Comparison of ENCODE assay signal across 15 cellular contexts in the genomic region with DNA sequence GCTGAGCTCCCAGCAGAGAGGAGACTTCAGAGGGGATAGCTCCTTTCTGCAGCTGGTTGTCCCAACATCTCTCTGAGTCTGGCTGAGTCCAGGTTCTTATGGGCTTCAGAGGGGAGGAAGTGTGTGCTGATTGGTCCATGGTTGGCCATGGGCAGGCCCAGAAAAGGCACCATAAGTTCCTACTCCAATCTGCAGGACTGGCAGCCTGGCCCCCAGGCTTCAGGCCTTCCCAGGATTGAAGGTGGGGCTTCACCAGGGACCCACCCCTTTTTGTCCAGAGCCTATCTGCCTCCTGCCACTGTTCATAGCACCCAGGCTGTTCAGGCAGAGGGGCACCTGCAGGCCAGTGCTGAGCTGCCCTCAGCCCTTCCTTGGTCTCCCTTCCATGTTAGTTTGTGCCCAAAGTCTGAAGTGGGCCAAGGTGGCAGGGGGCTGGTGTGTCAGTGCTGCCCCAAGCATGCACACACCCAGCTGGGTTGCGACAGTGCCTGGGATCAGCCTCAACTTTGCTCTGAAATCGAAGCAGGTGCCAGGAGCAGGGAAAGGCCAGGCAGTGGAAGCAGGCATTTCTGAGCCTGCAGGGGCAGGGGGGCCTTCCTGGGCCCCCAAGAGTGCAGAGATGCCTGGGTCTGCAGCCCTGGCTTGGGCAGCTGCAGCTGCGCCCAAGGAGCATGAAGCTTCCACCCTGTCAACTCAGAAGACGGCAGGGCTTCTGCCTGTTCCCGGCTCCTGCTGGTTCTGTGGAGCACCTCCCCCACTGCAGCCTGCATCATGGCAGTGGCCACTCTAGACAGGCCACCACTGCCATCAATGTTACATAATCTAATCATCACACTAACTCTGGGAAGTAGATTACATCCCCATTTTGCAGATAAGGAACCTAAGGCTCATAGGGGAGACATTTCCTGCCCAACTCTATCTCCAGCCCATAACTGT. TPM values are rescaled to one million over a fixed set of nuclear protein-coding genes. Genes with fewer than 3 reads are reported as not detected.
DNase-seq lines count a peak whose midpoint lies in the region; ATAC-seq, FAIRE-seq and TF ChIP-seq lines count a peak whose summit lies in the region.
"Had no signal": no experiment of that assay in that cellular context is flagged by ENCODE, and none has a peak within 500 bp of the region (broad histone marks: within the 10 kb centered on the region; RNA-seq: fewer than 3 reads in every experiment).

No MANE protein-coding gene starts in this region.

- H3K4me1 Mint-ChIP-seq in activated CD4-positive, alpha-beta T cell treated with anti-CD3 and anti-CD28 coated beads, Interleukin-2, amount 10 ng/mL, durations not matched to agents 24 days and 14 days, result peaks cover 67% of the 10 kb centered on the region
- H3K4me1 Mint-ChIP-seq in astrocyte (ENCODE audit: low read depth, unreplicated experiment), result peaks cover 27% of the 10 kb centered on the region

- no peaks in the 10 kb centered on the region for H3K9me2 ChIP-seq in OCI-LY1 (ENCODE audit: low read depth, low read length)

- H3K79me2 ChIP-seq in OCI-LY1 (ENCODE audit: insufficient read depth, low read length), result no peaks in the 10 kb centered on the region
- no peaks in the 10 kb centered on the region for H3K79me2 ChIP-seq in astrocyte (ENCODE audit: insufficient read depth, low read length)

- ATAC-seq in GM21737 (IDR thresholded peaks at IDR 0.05; ENCODE audit: unreplicated experiment), result no peak

- H3K4me2 ChIP-seq in OCI-LY1 (ENCODE audit: low read length), result no peak overlapping the region
- H3K4me2 ChIP-seq in astrocyte (ENCODE audit: low read length), result peak overlapping the region; percentile 75

- intact Hi-C loops in activated CD4-positive, alpha-beta T cell treated with anti-CD3 and anti-CD28 coated beads, Interleukin-2, amount 10 ng/mL, durations not matched to agents 24 days and 14 days (cut with micrococcal nuclease), result loop anchor here (10.0 kb wide), 1 partner anchor 438 kb away; no protein-coding TSS in a partner anchor

- no peak for TF ChIP-seq EP300 in suprapubic skin (IDR thresholded peaks at IDR 0.05)

- H3K9ac ChIP-seq in OCI-LY1 (ENCODE audit: low read length) (no peak overlapping the region), astrocyte (ENCODE audit: low read length) (no peak overlapping the region)

- FAIRE-seq in astrocyte (lab: Jason Lieb, UNC), result no peak
- FAIRE-seq: frontal cortex had no signal

- H3K36me3 Mint-ChIP-seq in activated CD4-positive, alpha-beta T cell treated with anti-CD3 and anti-CD28 coated beads, Interleukin-2, amount 10 ng/mL, durations not matched to agents 24 days and 14 days (ENCODE audit: low read depth), result peaks cover 5% of the 10 kb centered on the region
- H3K36me3 Mint-ChIP-seq in astrocyte (ENCODE audit: low read depth, unreplicated experiment), result no peaks in the 10 kb centered on the region
- H3K36me3 Mint-ChIP-seq: activated naive CD8-positive, alpha-beta T cell; stimulated activated naive B cell treated with anti-CD40 and anti-IgM and Interleukin-4, amounts not matched to agents 10 μg/mL and 1 μg/mL and 100 μg/mL, for 72 hours had no signal

- H3K27ac Mint-ChIP-seq in activated CD4-positive, alpha-beta T cell treated with anti-CD3 and anti-CD28 coated beads, Interleukin-2, amount 10 ng/mL, durations not matched to agents 24 days and 14 days, result peak overlapping the region; percentile 82
- no peak overlapping the region for H3K27ac Mint-ChIP-seq in astrocyte (ENCODE audit: unreplicated experiment)

- no peaks in the 10 kb centered on the region for H3K27me3 Mint-ChIP-seq in activated CD4-positive, alpha-beta T cell treated with anti-CD3 and anti-CD28 coated beads, Interleukin-2, amount 10 ng/mL, durations not matched to agents 24 days and 14 days
- peaks cover 4% of the 10 kb centered on the region for H3K27me3 Mint-ChIP-seq in astrocyte (ENCODE audit: low read depth, unreplicated experiment)
- H3K27me3 Mint-ChIP-seq: activated naive CD8-positive, alpha-beta T cell; stimulated activated naive B cell treated with anti-CD40 and anti-IgM and Interleukin-4, amounts not matched to agents 10 μg/mL and 1 μg/mL and 100 μg/mL, for 72 hours had no signal

- H3K9me3 ChIP-seq in OCI-LY1 (ENCODE audit: low read length) (peaks cover 5% of the 10 kb centered on the region; the same call in 1 of the 2 replicates), astrocyte (ENCODE audit: insufficient read depth, low read depth, low read length) (peaks cover 4% of the 10 kb centered on the region), suprapubic skin (no peaks in the 10 kb centered on the region)
- H3K9me3 ChIP-seq: Peyer's patch, vagina had no signal

- H3K4me1 ChIP-seq in OCI-LY1 (ENCODE audit: insufficient read depth, low read length, severe bottlenecking), result peaks cover 62% of the 10 kb centered on the region
- peaks cover 61% of the 10 kb centered on the region for H3K4me1 ChIP-seq in astrocyte (ENCODE audit: insufficient read depth, low read length)
- peaks cover 51% of the 10 kb centered on the region for H3K4me1 ChIP-seq in suprapubic skin

- H3K9me3 Mint-ChIP-seq in activated CD4-positive, alpha-beta T cell treated with anti-CD3 and anti-CD28 coated beads, Interleukin-2, amount 10 ng/mL, durations not matched to agents 24 days and 14 days, result no peaks in the 10 kb centered on the region
- no peaks in the 10 kb centered on the region for H3K9me3 Mint-ChIP-seq in astrocyte (ENCODE audit: unreplicated experiment)

- DNase-seq in activated CD4-positive, alpha-beta T cell treated with anti-CD3 and anti-CD28 coated beads, Interleukin-2, amount 10 ng/mL, durations not matched to agents 24 days and 14 days, result no peak
- no peak for DNase-seq in activated CD4-positive, alpha-beta T cell treated with anti-CD3 and anti-CD28 coated beads, Interleukin-2, amount 50 U/mL, for 1 hour
- no peak for DNase-seq in astrocyte (ENCODE audit: low read depth)
- peak; percentile 44 to 55 for DNase-seq in suprapubic skin (ENCODE audit: low spot score in 2 of 2)
- DNase-seq in effector CD4-positive, alpha-beta T cell, result no peak
- DNase-seq in activated CD4-positive, CD25-positive, alpha-beta regulatory T cell (lab: John Stamatoyannopoulos, UW), result no peak
- DNase-seq: central memory CD4-positive, alpha-beta T cell; Peyer's patch; stimulated activated CD4-positive, alpha-beta T cell treated with anti-CD3 and anti-CD28 coated beads, Interleukin-4, amount 100 ng/mL, for 4 hours; stimulated activated naive B cell treated with anti-CD40 and anti-IgM and Interleukin-4, amounts not matched to agents 10 μg/mL and 1 μg/mL and 100 μg/mL, for 72 hours had no signal

- H3K4me3 ChIP-seq in OCI-LY1 (ENCODE audit: low read depth, low read length, poor library complexity, severe bottlenecking) (no peak overlapping the region), astrocyte (ENCODE audit: insufficient read depth, low read depth, low read length) (no peak overlapping the region), suprapubic skin (no peak overlapping the region)
- H3K4me3 ChIP-seq: Peyer's patch, vagina had no signal

- H3K4me3 Mint-ChIP-seq in activated CD4-positive, alpha-beta T cell treated with anti-CD3 and anti-CD28 coated beads, Interleukin-2, amount 10 ng/mL, durations not matched to agents 24 days and 14 days, result peak overlapping the region; percentile 58
- no peak overlapping the region for H3K4me3 Mint-ChIP-seq in astrocyte (ENCODE audit: unreplicated experiment)

- WGBS in suprapubic skin, result 100% methylated on average over 1 of the region's 5 CpGs

- H2AFZ ChIP-seq in OCI-LY1 (ENCODE audit: low read length) (no peak overlapping the region), astrocyte (ENCODE audit: low read depth, low read length) (no peak overlapping the region)

- TF ChIP-seq POLR2A in suprapubic skin (IDR thresholded peaks at IDR 0.05), result no peak

- H4K20me1 ChIP-seq in OCI-LY1 (ENCODE audit: insufficient read depth, low read length), result no peaks in the 10 kb centered on the region
- H4K20me1 ChIP-seq in astrocyte (ENCODE audit: insufficient read depth, low read length), result no peaks in the 10 kb centered on the region

- no peaks in the 10 kb centered on the region; the same call in 1 of the 2 replicates for H3F3A ChIP-seq in OCI-LY1 (ENCODE audit: insufficient read depth, low read length)

- H3K27me3 ChIP-seq in OCI-LY1 (ENCODE audit: insufficient read depth, low read length) (no peaks in the 10 kb centered on the region), astrocyte (ENCODE audit: insufficient read depth, low read length) (no peaks in the 10 kb centered on the region), suprapubic skin (no peaks in the 10 kb centered on the region)
- H3K27me3 ChIP-seq: Peyer's patch, vagina had no signal

- peak overlapping the region; percentile 75 for H3K27ac ChIP-seq in OCI-LY1 (ENCODE audit: low read depth, low read length, poor library complexity, severe bottlenecking)
- no peak overlapping the region for H3K27ac ChIP-seq in astrocyte (ENCODE audit: low read depth, low read length)
- H3K27ac ChIP-seq in suprapubic skin, result no peak overlapping the region
- H3K27ac ChIP-seq: vagina had no signal

- H3K36me3 ChIP-seq in OCI-LY1 (ENCODE audit: insufficient read depth, low read length) (peaks cover 12% of the 10 kb centered on the region; the same call in 1 of the 2 replicates), astrocyte (ENCODE audit: insufficient read depth, low read length) (no peaks in the 10 kb centered on the region), suprapubic skin (no peaks in the 10 kb centered on the region)
- H3K36me3 ChIP-seq: Peyer's patch, vagina had no signal

- TF ChIP-seq CTCF in OCI-LY1 (IDR thresholded peaks at IDR 0.05; ENCODE audit: low read length) (no peak), astrocyte (IDR thresholded peaks at IDR 0.05; ENCODE audit: insufficient read depth, low read depth, low read length) (no peak), suprapubic skin (IDR thresholded peaks at IDR 0.05) (no peak)

RNA-seq across cellular contexts. Expression of gene TOP1, which starts 21.4 kb away (rescaled TPM):
- total RNA-seq in activated CD4-positive, alpha-beta T cell treated with anti-CD3 and anti-CD28 coated beads, Interleukin-2, amount 10 ng/mL, durations not matched to agents 24 days and 14 days, result 117 TPM in 2 replicates
- 55.9 and 63.5 TPM in 2 replicates for total RNA-seq in astrocyte
- 10 to 100 TPM; 25.8 to 32.6 (median 32.0) TPM for total RNA-seq in suprapubic skin

Comparison
In these comparisons a context has a peak if more than half of its experiments do, and no peak if none do; other contexts are left out.
1. DNase-seq: peak in suprapubic skin (2 of 2); none in activated CD4-positive, alpha-beta T cell treated with anti-CD3 and anti-CD28 coated beads, Interleukin-2, amount 10 ng/mL, durations not matched to agents 24 days and 14 days (single experiment), activated CD4-positive, alpha-beta T cell treated with anti-CD3 and anti-CD28 coated beads, Interleukin-2, amount 50 U/mL, for 1 hour (single experiment), astrocyte (single experiment), effector CD4-positive, alpha-beta T cell (single experiment) and activated CD4-positive, CD25-positive, alpha-beta regulatory T cell (0 of 4).